Comparison of ENCODE assay signal across 24 cellular contexts in the genomic region with DNA sequence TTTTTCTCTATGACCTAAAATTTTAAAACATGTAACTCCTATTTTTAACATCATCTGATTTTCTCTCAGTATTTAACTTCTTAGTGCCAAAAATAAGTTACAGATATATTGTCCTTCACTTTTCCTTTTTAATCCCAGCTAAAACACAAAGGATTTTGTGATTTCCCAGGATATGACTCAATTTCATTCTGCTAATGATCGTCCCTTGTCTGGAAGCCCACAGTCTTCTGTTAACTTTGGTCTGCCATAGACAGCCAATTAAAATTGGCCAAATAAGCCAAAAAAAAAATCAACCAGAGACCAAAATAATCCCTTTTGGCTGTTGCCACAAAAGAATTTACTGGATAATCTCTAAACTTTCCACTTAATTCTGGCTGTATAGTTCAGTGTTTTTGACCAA.
DNase-seq lines count a peak whose midpoint lies in the region; ATAC-seq, FAIRE-seq and TF ChIP-seq lines count a peak whose summit lies in the region.
"Had no signal": no experiment of that assay in that cellular context is flagged by ENCODE, and none has a peak within 500 bp of the region (broad histone marks: within the 10 kb centered on the region; RNA-seq: fewer than 3 reads in every experiment).

No MANE protein-coding gene starts in this region.

- TF ChIP-seq CTCF in Calu3 (IDR thresholded peaks at IDR 0.05; ENCODE audit: unreplicated experiment) (no peak), astrocyte (IDR thresholded peaks at IDR 0.05; ENCODE audit: insufficient read depth, low read depth, low read length) (no peak), keratinocyte (optimal IDR thresholded peaks at IDR 0.05 in 1 of 3, IDR thresholded peaks at IDR 0.05 in 1 of 3, conservative IDR thresholded peaks at IDR 0.05 in 1 of 3; ENCODE audit: extremely low read depth in 1 of 3, insufficient read depth in 2 of 3, low read length in 3 of 3) (no peak), omental fat pad (IDR thresholded peaks at IDR 0.05) (no peak)

- intact Hi-C loops in Calu3 (cut with micrococcal nuclease; ENCODE audit: unreplicated experiment), result no loop called here

- H3K9me3 ChIP-seq in astrocyte (ENCODE audit: insufficient read depth, low read depth, low read length) (no peaks in the 10 kb centered on the region), keratinocyte (ENCODE audit: control insufficient read depth, low read depth, low read length) (no peaks in the 10 kb centered on the region)
- H3K9me3 ChIP-seq: BLaER1 had no signal

- H3K4me3 Mint-ChIP-seq in Calu3 (ENCODE audit: low read depth, unreplicated experiment) (no peak overlapping the region), astrocyte (ENCODE audit: unreplicated experiment) (no peak overlapping the region)
- H3K4me3 Mint-ChIP-seq in activated CD8-positive, alpha-beta T cell treated with anti-CD3 and anti-CD28 coated beads, Interleukin-2, amount 10 ng/mL, durations not matched to agents 7 days and 5 days, result no peak overlapping the region
- H3K4me3 Mint-ChIP-seq: CD4-positive, alpha-beta memory T cell had no signal

- H3K4me1 Mint-ChIP-seq in Calu3 (ENCODE audit: low read depth, unreplicated experiment) (peaks cover 69% of the 10 kb centered on the region), astrocyte (ENCODE audit: low read depth, unreplicated experiment) (peaks cover 19% of the 10 kb centered on the region)
- no peaks in the 10 kb centered on the region for H3K4me1 Mint-ChIP-seq in activated CD8-positive, alpha-beta T cell treated with anti-CD3 and anti-CD28 coated beads, Interleukin-2, amount 10 ng/mL, durations not matched to agents 7 days and 5 days (ENCODE audit: low read depth)
- H3K4me1 Mint-ChIP-seq: CD4-positive, alpha-beta memory T cell had no signal

- peak overlapping the region; percentile 2 for H3K27ac ChIP-seq in astrocyte (ENCODE audit: low read depth, low read length)
- no peak overlapping the region for H3K27ac ChIP-seq in keratinocyte (ENCODE audit: control insufficient read depth, insufficient read depth, low read length)
- H3K27ac ChIP-seq: BLaER1, HL-60 had no signal

- H2AFZ ChIP-seq in astrocyte (ENCODE audit: low read depth, low read length) (no peak overlapping the region), keratinocyte (ENCODE audit: control insufficient read depth, low read length) (no peak overlapping the region)

- H3K9me3 Mint-ChIP-seq in Calu3 (ENCODE audit: low read depth, unreplicated experiment) (peaks cover 7% of the 10 kb centered on the region), astrocyte (ENCODE audit: unreplicated experiment) (peaks cover 10% of the 10 kb centered on the region)
- H3K9me3 Mint-ChIP-seq in activated CD8-positive, alpha-beta T cell treated with anti-CD3 and anti-CD28 coated beads, Interleukin-2, amount 10 ng/mL, durations not matched to agents 7 days and 5 days (ENCODE audit: insufficient read depth), result no peaks in the 10 kb centered on the region

- dilution Hi-C loops in keratinocyte (cut with MboI; ENCODE audit: extremely low pct_ligation_motif_present, low sequenced_read_pairs), result no loop called here

- no peak overlapping the region for H3K9ac ChIP-seq in astrocyte (ENCODE audit: low read length)
- no peak overlapping the region for H3K9ac ChIP-seq in keratinocyte (ENCODE audit: control insufficient read depth, extremely low read depth, insufficient read depth, low read length)
- H3K9ac ChIP-seq: BLaER1 had no signal

- no peak for DNase-seq in Calu3
- DNase-seq in HT1080 (ENCODE audit: low read depth), result peak; percentile 40
- DNase-seq in astrocyte (ENCODE audit: low read depth), result peak; percentile 37
- DNase-seq in keratinocyte (ENCODE audit: low read depth, low spot score), result no peak
- no peak for DNase-seq in C1 segment of cervical spinal cord (lab: John Stamatoyannopoulos, UW)
- DNase-seq in omental fat pad (ENCODE audit: low spot score), result no peak
- DNase-seq in activated CD8-positive, alpha-beta T cell treated with anti-CD3 and anti-CD28 coated beads, Interleukin-2, amount 10 ng/mL, durations not matched to agents 7 days and 5 days, result no peak
- DNase-seq: ACHN; CD4-positive, alpha-beta memory T cell; DMS153; GF-D8; KG1; NCI-H1092 treated with DMSO at 0.1 percent for 48 hours; NCI-H146; NCI-H2029; NCI-H345; NCI-H524; OCI-M1; SHP77 had no signal

- no peaks in the 10 kb centered on the region for H3K9me1 ChIP-seq in keratinocyte (ENCODE audit: control insufficient read depth, extremely low read depth, insufficient read depth, low read length)

- H3K4me1 ChIP-seq in astrocyte (ENCODE audit: insufficient read depth, low read length) (peaks cover 34% of the 10 kb centered on the region), keratinocyte (ENCODE audit: control insufficient read depth, extremely low read depth, insufficient read depth, low read length) (peaks cover 31% of the 10 kb centered on the region)
- H3K4me1 ChIP-seq: BLaER1 had no signal

- H3K79me2 ChIP-seq in astrocyte (ENCODE audit: insufficient read depth, low read length), result no peaks in the 10 kb centered on the region
- no peaks in the 10 kb centered on the region for H3K79me2 ChIP-seq in keratinocyte (ENCODE audit: control insufficient read depth, insufficient read depth, low read length)

- H3K27me3 ChIP-seq in astrocyte (ENCODE audit: insufficient read depth, low read length), result no peaks in the 10 kb centered on the region
- H3K27me3 ChIP-seq in keratinocyte (ENCODE audit: control insufficient read depth, extremely low read depth, insufficient read depth, low read length), result no peaks in the 10 kb centered on the region
- H3K27me3 ChIP-seq: BLaER1 had no signal

- H3K27ac Mint-ChIP-seq in Calu3 (ENCODE audit: unreplicated experiment) (peak overlapping the region; percentile 87), astrocyte (ENCODE audit: unreplicated experiment) (no peak overlapping the region)
- H3K27ac Mint-ChIP-seq in activated CD8-positive, alpha-beta T cell treated with anti-CD3 and anti-CD28 coated beads, Interleukin-2, amount 10 ng/mL, durations not matched to agents 7 days and 5 days, result no peak overlapping the region
- H3K27ac Mint-ChIP-seq: CD4-positive, alpha-beta memory T cell had no signal

- H3K27me3 Mint-ChIP-seq in Calu3 (ENCODE audit: unreplicated experiment) (no peaks in the 10 kb centered on the region), astrocyte (ENCODE audit: low read depth, unreplicated experiment) (no peaks in the 10 kb centered on the region)
- H3K27me3 Mint-ChIP-seq in activated CD8-positive, alpha-beta T cell treated with anti-CD3 and anti-CD28 coated beads, Interleukin-2, amount 10 ng/mL, durations not matched to agents 7 days and 5 days (ENCODE audit: low read depth), result no peaks in the 10 kb centered on the region

- H4K20me1 ChIP-seq in astrocyte (ENCODE audit: insufficient read depth, low read length), result no peaks in the 10 kb centered on the region
- no peaks in the 10 kb centered on the region for H4K20me1 ChIP-seq in keratinocyte (ENCODE audit: control insufficient read depth, extremely low read depth, insufficient read depth, low read length)
- H4K20me1 ChIP-seq: BLaER1 had no signal

- ATAC-seq in omental fat pad (ENCODE audit: low FRiP score) (no peak), GM21526 (IDR thresholded peaks at IDR 0.05; ENCODE audit: low FRiP score, unreplicated experiment) (no peak)
- no peak for ATAC-seq in activated CD8-positive, alpha-beta T cell treated with anti-CD3 and anti-CD28 coated beads, Interleukin-2, amount 10 ng/mL, durations not matched to agents 7 days and 5 days

- no peaks in the 10 kb centered on the region for H3K36me3 ChIP-seq in astrocyte (ENCODE audit: insufficient read depth, low read length)
- peaks cover 0 to 4% of the 10 kb centered on the region in 2 experiments for H3K36me3 ChIP-seq in keratinocyte (ENCODE audit: control insufficient read depth in 2 of 2, extremely low read depth in 1 of 2, insufficient read depth in 2 of 2, low read length in 2 of 2)
- H3K36me3 ChIP-seq: BLaER1 had no signal

- no peak overlapping the region for H3K4me3 ChIP-seq in astrocyte (ENCODE audit: insufficient read depth, low read depth, low read length)
- H3K4me3 ChIP-seq in keratinocyte (ENCODE audit: control insufficient read depth in 2 of 3, extremely low read depth in 1 of 3, insufficient read depth in 2 of 3, low read depth in 1 of 3, low read length in 3 of 3), result no peak overlapping the region
- H3K4me3 ChIP-seq: BLaER1 had no signal

- no peak for FAIRE-seq in astrocyte (lab: Jason Lieb, UNC)
- peak; percentile 26 for FAIRE-seq in keratinocyte (lab: Jason Lieb, UNC)
- FAIRE-seq: GM19239, H54 had no signal

- H3K4me2 ChIP-seq in astrocyte (ENCODE audit: low read length) (no peak overlapping the region), keratinocyte (ENCODE audit: control insufficient read depth, extremely low read depth, insufficient read depth, low read depth, low read length) (no peak overlapping the region)
- H3K4me2 ChIP-seq: BLaER1 had no signal

- POLR2A ChIA-PET in activated CD8-positive, alpha-beta T cell treated with anti-CD3 and anti-CD28 coated beads, Interleukin-2, amount 10 ng/mL, durations not matched to agents 7 days and 5 days (lab: Charles Lee), result no interaction called here

- CTCF ChIA-PET in Calu3 (lab: Charles Lee), result no interaction called here
- CTCF ChIA-PET in activated CD8-positive, alpha-beta T cell treated with anti-CD3 and anti-CD28 coated beads, Interleukin-2, amount 10 ng/mL, durations not matched to agents 7 days and 5 days (lab: Charles Lee), result no interaction called here

- BruUV-seq in Calu3 (replicated peaks; lab: Mats Ljungman, UMichigan), result no TSS peak

- peaks cover 22% of the 10 kb centered on the region for H3K36me3 Mint-ChIP-seq in Calu3 (ENCODE audit: insufficient read depth, unreplicated experiment)
- no peaks in the 10 kb centered on the region for H3K36me3 Mint-ChIP-seq in astrocyte (ENCODE audit: low read depth, unreplicated experiment)
- H3K36me3 Mint-ChIP-seq in activated CD8-positive, alpha-beta T cell treated with anti-CD3 and anti-CD28 coated beads, Interleukin-2, amount 10 ng/mL, durations not matched to agents 7 days and 5 days (ENCODE audit: low read depth), result no peaks in the 10 kb centered on the region
- H3K36me3 Mint-ChIP-seq: CD4-positive, alpha-beta memory T cell had no signal

Comparison
In these comparisons a context has a peak if more than half of its experiments do, and no peak if none do; other contexts are left out.
1. DNase-seq: peak in HT1080 (single experiment) and astrocyte (single experiment); none in Calu3 (single experiment), keratinocyte (single experiment), C1 segment of cervical spinal cord (0 of 14), omental fat pad (single experiment) and activated CD8-positive, alpha-beta T cell treated with anti-CD3 and anti-CD28 coated beads, Interleukin-2, amount 10 ng/mL, durations not matched to agents 7 days and 5 days (single experiment).